ENCODE assay signal across 8 cellular contexts in genomic region chr5:73448451-73449136, GRCh38. TPM values are rescaled to one million over a fixed set of nuclear protein-coding genes. Genes with fewer than 3 reads are reported as not detected.
A peak's percentile ranks its signal among the peaks of the same experiment; 100 is the strongest.
DNase-seq lines count a peak whose midpoint lies in the region; ATAC-seq and TF ChIP-seq lines count a peak whose summit lies in the region.

Gene FOXD1 (minus strand): TSS chr5:73448777. CDS start chr5:73448362, 415 bp downstream.

- 0% methylated on average over 25 of the region's 61 CpGs for WGBS in esophagus muscularis mucosa
- WGBS in urinary bladder: under 1% methylated on average over 61 of the region's 61 CpGs

- peak in 2 of 3 experiments; percentile 4 to 9 for TF ChIP-seq CTCF in esophagus muscularis mucosa (IDR thresholded peaks at IDR 0.05)

- H3K27ac ChIP-seq in esophagus muscularis mucosa (replicated peaks in 1 of 4) (peak within 1 kb of the TSS; percentile 85 to 94 (median 94)), muscle layer of duodenum (ENCODE audit: low read length) (no peak within 1 kb of the TSS), urinary bladder (ENCODE audit: low read depth) (no peak within 1 kb of the TSS)

- peaks cover 28% of the 10 kb centered on the region for H3K4me1 Mint-ChIP-seq in activated CD4-positive, alpha-beta memory T cell treated with anti-CD3 and anti-CD28 coated beads, Interleukin-2, amount 10 ng/mL, durations not matched to agents 7 days and 5 days

- intact Hi-C loops in esophagus muscularis mucosa (cut with DNase I): no loop called here

- peak within 1 kb of the TSS; percentile 75 for H3K4me3 Mint-ChIP-seq in activated CD4-positive, alpha-beta memory T cell treated with anti-CD3 and anti-CD28 coated beads, Interleukin-2, amount 10 ng/mL, durations not matched to agents 7 days and 5 days

- CTCF ChIA-PET in activated CD4-positive, alpha-beta memory T cell treated with anti-CD3 and anti-CD28 coated beads, Interleukin-2, amount 10 ng/mL, durations not matched to agents 7 days and 5 days (lab: Charles Lee): interaction anchor here (1.0 kb wide), 2 partner anchors 61 to 150 kb away, joined by 3 read pairs; no protein-coding TSS in a partner anchor

- POLR2A ChIA-PET in activated CD4-positive, alpha-beta memory T cell treated with anti-CD3 and anti-CD28 coated beads, Interleukin-2, amount 10 ng/mL, durations not matched to agents 7 days and 5 days (lab: Charles Lee): interaction anchor here (1.6 kb wide), 2 partner anchors 50 to 61 kb away, joined by 7 to 8 read pairs; partner anchors contain the start of gene BTF3

- DNase-seq in DMS53 treated with DMSO at 0.1 percent for 48 hours (lab: John Stamatoyannopoulos, UW; ENCODE audit: unreplicated experiment): peak; percentile 88
- peak; percentile 75 for DNase-seq in NCI-H2196 treated with DMSO at 0.1 percent for 48 hours (lab: John Stamatoyannopoulos, UW; ENCODE audit: unreplicated experiment)
- peak; percentile 51 for DNase-seq in activated CD4-positive, alpha-beta memory T cell treated with anti-CD3 and anti-CD28 coated beads, Interleukin-2, amount 10 ng/mL, durations not matched to agents 7 days and 5 days
- peak; percentile 97 for DNase-seq in esophagus muscularis mucosa (ENCODE audit: extremely low spot score)

- H3K27me3 ChIP-seq in esophagus muscularis mucosa (peaks cover 4 to 84% (median 52%) of the 10 kb centered on the region in 4 donors), muscle layer of duodenum (ENCODE audit: low read depth, low read length) (peaks cover 83% of the 10 kb centered on the region)

- peak; percentile 42 for ATAC-seq in HG02588 (IDR thresholded peaks at IDR 0.05; ENCODE audit: unreplicated experiment)
- no peak for ATAC-seq in HG02623 (IDR thresholded peaks at IDR 0.05; ENCODE audit: unreplicated experiment)

- H3K36me3 Mint-ChIP-seq in activated CD4-positive, alpha-beta memory T cell treated with anti-CD3 and anti-CD28 coated beads, Interleukin-2, amount 10 ng/mL, durations not matched to agents 7 days and 5 days (ENCODE audit: low read depth): peaks cover 12% of the 10 kb centered on the region

- H3K36me3 ChIP-seq in esophagus muscularis mucosa (peaks cover 0 to 7% (median 2%) of the 10 kb centered on the region in 4 donors), muscle layer of duodenum (ENCODE audit: control insufficient read depth in 1 of 2, insufficient read depth in 2 of 2, low read length in 2 of 2) (no peaks in the 10 kb centered on the region), urinary bladder (ENCODE audit: insufficient read depth) (no peaks in the 10 kb centered on the region)

- H3K4me3 ChIP-seq in esophagus muscularis mucosa: peak within 1 kb of the TSS; percentile 64 to 83 (median 71)
- peak within 1 kb of the TSS; percentile 21 to 55 for H3K4me3 ChIP-seq in muscle layer of duodenum (ENCODE audit: low read depth in 1 of 2, low read length in 2 of 2)
- peak within 1 kb of the TSS; percentile 54 for H3K4me3 ChIP-seq in urinary bladder (ENCODE audit: low read depth, low read length)

- H3K9me3 ChIP-seq in esophagus muscularis mucosa (no peaks in the 10 kb centered on the region), muscle layer of duodenum (ENCODE audit: control insufficient read depth in 1 of 2, low read length in 2 of 2) (no peaks in the 10 kb centered on the region)

- peak; percentile 78 for TF ChIP-seq POLR2A in esophagus muscularis mucosa (IDR thresholded peaks at IDR 0.05; ENCODE audit: low read depth)

- no peak for TF ChIP-seq EP300 in esophagus muscularis mucosa (IDR thresholded peaks at IDR 0.05)

- peak within 1 kb of the TSS; percentile 56 for H3K27ac Mint-ChIP-seq in activated CD4-positive, alpha-beta memory T cell treated with anti-CD3 and anti-CD28 coated beads, Interleukin-2, amount 10 ng/mL, durations not matched to agents 7 days and 5 days

- peaks cover 16 to 55% (median 42%) of the 10 kb centered on the region in 4 donors for H3K4me1 ChIP-seq in esophagus muscularis mucosa
- peaks cover 0 to 21% of the 10 kb centered on the region in 2 donors for H3K4me1 ChIP-seq in muscle layer of duodenum (ENCODE audit: control insufficient read depth in 1 of 2, insufficient read depth in 2 of 2, low read length in 2 of 2)
- peaks cover 6% of the 10 kb centered on the region for H3K4me1 ChIP-seq in urinary bladder (ENCODE audit: insufficient read depth)

- H3K9me3 Mint-ChIP-seq in activated CD4-positive, alpha-beta memory T cell treated with anti-CD3 and anti-CD28 coated beads, Interleukin-2, amount 10 ng/mL, durations not matched to agents 7 days and 5 days: no peaks in the 10 kb centered on the region

- peaks cover 81% of the 10 kb centered on the region for H3K27me3 Mint-ChIP-seq in activated CD4-positive, alpha-beta memory T cell treated with anti-CD3 and anti-CD28 coated beads, Interleukin-2, amount 10 ng/mL, durations not matched to agents 7 days and 5 days

RNA-seq across cellular contexts. Expression of gene FOXD1, which starts in this region (rescaled TPM):
- under 1 TPM; 0.28 to 0.38 TPM for total RNA-seq in activated CD4-positive, alpha-beta memory T cell treated with anti-CD3 and anti-CD28 coated beads, Interleukin-2, amount 10 ng/mL, durations not matched to agents 7 days and 5 days
- total RNA-seq in esophagus muscularis mucosa: 10 to 100 TPM in 3 of 4 donors, 1 to 10 TPM in 1; 5.0 to 23.4 (median 13.6) TPM
- total RNA-seq in urinary bladder: 0.58 TPM
- 0.30 TPM for polyA plus RNA-seq in urinary bladder

Comparison
In these comparisons a context has a peak if more than half of its experiments do, and no peak if none do; other contexts are left out.
1. Peak in DNase-seq in activated CD4-positive, alpha-beta memory T cell treated with anti-CD3 and anti-CD28 coated beads, Interleukin-2, amount 10 ng/mL, durations not matched to agents 7 days and 5 days; RNA of the gene not detected or under 1 TPM.
2. H3K27ac ChIP-seq: peak in esophagus muscularis mucosa (4 of 4); none in muscle layer of duodenum (single experiment) and urinary bladder (single experiment).
3. Peak in every context shown above with its lines, with median percentiles within 50 percentile points of each other: DNase-seq and H3K4me3 ChIP-seq.